18 cellular contexts compared by ENCODE assay signal in genomic region chr3:53005854-53006513, GRCh38.
"Had no signal": no experiment of that assay in that cellular context is flagged by ENCODE, and none has a peak within 500 bp of the region (broad histone marks: within the 10 kb centered on the region; RNA-seq: fewer than 3 reads in every experiment).

No MANE protein-coding gene starts in this region.

- H3K4me1 ChIP-seq: breast epithelium had no signal

- H3K9me3 ChIP-seq: breast epithelium, heart left ventricle, psoas muscle, SK-N-SH, spleen had no signal

- ATAC-seq: activated CD4-positive, alpha-beta T cell treated with anti-CD3 and anti-CD28 coated beads for 36 hours; activated CD8-positive, alpha-beta T cell treated with anti-CD3 and anti-CD28 coated beads for 36 hours; effector memory CD8-positive, alpha-beta T cell; heart left ventricle; left cardiac atrium; psoas muscle; sciatic nerve had no signal

- H3K4me3 Mint-ChIP-seq: activated CD4-positive, alpha-beta T cell treated with anti-CD3 and anti-CD28 coated beads for 36 hours; activated CD8-positive, alpha-beta T cell treated with anti-CD3 and anti-CD28 coated beads for 36 hours; effector memory CD8-positive, alpha-beta T cell had no signal

- H3K36me3 ChIP-seq: breast epithelium, heart left ventricle, spleen, WERI-Rb-1 had no signal

- H3K27me3 Mint-ChIP-seq: activated CD4-positive, alpha-beta T cell treated with anti-CD3 and anti-CD28 coated beads for 36 hours; activated CD8-positive, alpha-beta T cell treated with anti-CD3 and anti-CD28 coated beads for 36 hours; effector memory CD8-positive, alpha-beta T cell had no signal

- H3K27ac Mint-ChIP-seq: activated CD4-positive, alpha-beta T cell treated with anti-CD3 and anti-CD28 coated beads for 36 hours; activated CD8-positive, alpha-beta T cell treated with anti-CD3 and anti-CD28 coated beads for 36 hours had no signal

- H3K9me3 Mint-ChIP-seq: activated CD8-positive, alpha-beta T cell treated with anti-CD3 and anti-CD28 coated beads for 36 hours; effector memory CD8-positive, alpha-beta T cell had no signal

- H3K4me3 ChIP-seq: breast epithelium, heart left ventricle, psoas muscle, spleen had no signal

- H3K27me3 ChIP-seq: breast epithelium, heart left ventricle, spleen had no signal

- DNase-seq: activated CD4-positive, alpha-beta T cell treated with anti-CD3 and anti-CD28 coated beads for 36 hours; activated CD8-positive, alpha-beta memory T cell treated with anti-CD3 and anti-CD28 coated beads, Interleukin-2, amount 50 U/mL, for 4 hours; activated CD8-positive, alpha-beta T cell treated with anti-CD3 and anti-CD28 coated beads for 36 hours; activated gamma-delta T cell; activated T-cell treated with anti-CD3 and anti-CD28 coated beads, Interleukin-2, amount 50 U/mL, for 48 hours; aorta; dermis blood vessel endothelial cell; effector memory CD8-positive, alpha-beta T cell; heart left ventricle; left cardiac atrium; psoas muscle; SK-N-SH; spleen; stimulated activated CD4-positive, alpha-beta T cell treated with anti-CD3 and anti-CD28 coated beads, Interleukin-1b, Interleukin-23, amount 100 ng/mL, for 48 hours; T-helper 1 cell; WERI-Rb-1 had no signal

- H3K27ac ChIP-seq: breast epithelium, heart left ventricle, psoas muscle, spleen, WERI-Rb-1 had no signal
